ENCODE assay signal across 17 cellular contexts in the genomic region with DNA sequence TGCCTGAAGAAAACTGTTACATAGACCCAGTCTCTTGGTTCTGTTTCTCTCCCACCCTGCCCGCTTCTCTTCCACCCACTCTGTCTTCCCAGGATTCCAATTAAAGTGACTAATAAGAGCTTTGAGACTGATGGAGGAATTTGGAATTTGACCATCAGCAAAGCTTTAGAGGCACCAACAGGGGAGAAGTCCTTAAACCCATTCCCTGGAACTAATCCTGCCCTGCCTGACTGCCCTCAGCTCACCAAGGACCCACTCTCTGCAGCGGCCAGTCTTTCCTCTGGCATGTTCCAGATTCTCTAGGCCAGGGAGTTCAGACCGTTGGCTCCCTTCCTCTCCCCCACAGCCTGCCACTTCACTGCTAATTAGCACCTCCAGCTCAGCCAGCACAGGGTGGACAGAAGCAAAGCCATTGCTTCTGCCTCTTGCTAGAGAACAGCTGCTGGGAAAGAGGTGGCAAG. TPM values are rescaled to one million over a fixed set of nuclear protein-coding genes. Genes with fewer than 3 reads are reported as not detected.
A peak's percentile ranks its signal among the peaks of the same experiment; 100 is the strongest.
DNase-seq lines count a peak whose midpoint lies in the region; ATAC-seq, FAIRE-seq and TF ChIP-seq lines count a peak whose summit lies in the region.
"Had no signal": no experiment of that assay in that cellular context is flagged by ENCODE, and none has a peak within 500 bp of the region (broad histone marks: within the 10 kb centered on the region; RNA-seq: fewer than 3 reads in every experiment).

No MANE protein-coding gene starts in this region.

- H3K9me2 ChIP-seq in GM23248 (ENCODE audit: insufficient read depth), result no peaks in the 10 kb centered on the region

- no peak for FAIRE-seq in astrocyte (lab: Jason Lieb, UNC)

- CTCF ChIA-PET in Caco-2 (lab: Charles Lee), result no interaction called here

- peak overlapping the region; percentile 14 for H3K9ac ChIP-seq in GM23248
- H3K9ac ChIP-seq in astrocyte (ENCODE audit: low read length), result no peak overlapping the region

- POLR2A ChIA-PET in Caco-2 (lab: Charles Lee), result no interaction called here

- in situ Hi-C loops in GM23248 (cut with MboI), result loop anchor here (25.0 kb wide), 1 partner anchor 88 kb away; no protein-coding TSS in a partner anchor

- H3K27ac Mint-ChIP-seq in astrocyte (ENCODE audit: unreplicated experiment) (peak overlapping the region; percentile 60), Caco-2 (ENCODE audit: unreplicated experiment) (no peak overlapping the region)
- H3K27ac Mint-ChIP-seq: activated T-helper 17 cell treated with anti-CD3 and anti-CD28 coated beads, Interleukin-2, amount 50 U/mL, for 72 hours; CD14-positive monocyte; stimulated activated effector memory CD8-positive, alpha-beta T cell treated with anti-CD3 and anti-CD28 coated beads, Interleukin-12 subunit alpha, Interleukin-12 subunit beta, amount 100 ng/mL, for 72 hours had no signal

- H3K4me1 Mint-ChIP-seq in astrocyte (ENCODE audit: low read depth, unreplicated experiment) (peaks cover 43% of the 10 kb centered on the region), Caco-2 (ENCODE audit: low read depth, unreplicated experiment) (no peaks in the 10 kb centered on the region)
- H3K4me1 Mint-ChIP-seq: activated T-helper 17 cell treated with anti-CD3 and anti-CD28 coated beads, Interleukin-2, amount 50 U/mL, for 72 hours; stimulated activated effector memory CD8-positive, alpha-beta T cell treated with anti-CD3 and anti-CD28 coated beads, Interleukin-12 subunit alpha, Interleukin-12 subunit beta, amount 100 ng/mL, for 72 hours had no signal

- H3K27me3 Mint-ChIP-seq in astrocyte (ENCODE audit: low read depth, unreplicated experiment), result no peaks in the 10 kb centered on the region
- H3K27me3 Mint-ChIP-seq in Caco-2 (ENCODE audit: insufficient read depth, unreplicated experiment), result no peaks in the 10 kb centered on the region

- 0 to 9% methylated on average over 3 of the region's 3 CpGs for WGBS in GM23248 (ENCODE audit: low coverage in 1 of 2, low lambda C conversion rate in 2 of 2, missing lambda C conversion rate in 2 of 2), 2 experiments

- no peaks in the 10 kb centered on the region for H3K27me3 ChIP-seq in GM23248 (replicated peaks; ENCODE audit: insufficient read depth)
- no peaks in the 10 kb centered on the region for H3K27me3 ChIP-seq in astrocyte (ENCODE audit: insufficient read depth, low read length)
- no peaks in the 10 kb centered on the region for H3K27me3 ChIP-seq in Caco-2 (replicated peaks; ENCODE audit: control insufficient read depth, insufficient read depth, low read length)
- H3K27me3 ChIP-seq: breast epithelium had no signal

- no peaks in the 10 kb centered on the region for H3K9me3 ChIP-seq in GM23248 (ENCODE audit: low read depth)
- no peaks in the 10 kb centered on the region for H3K9me3 ChIP-seq in astrocyte (ENCODE audit: insufficient read depth, low read depth, low read length)
- H3K9me3 ChIP-seq in Caco-2, result no peaks in the 10 kb centered on the region
- H3K9me3 ChIP-seq: breast epithelium, psoas muscle had no signal

- H3K79me2 ChIP-seq in GM23248 (ENCODE audit: insufficient read depth) (peaks cover 83% of the 10 kb centered on the region), astrocyte (ENCODE audit: insufficient read depth, low read length) (peaks cover 27% of the 10 kb centered on the region)

- DNase-seq in GM23248 (peak; percentile 71), astrocyte (ENCODE audit: low read depth) (peak; percentile 85), left ventricle myocardium superior (no peak), retina (peak; percentile 48), Caco-2 (no peak), NOMO-1 treated with DMSO at 0.1 percent for 48 hours (lab: John Stamatoyannopoulos, UW; ENCODE audit: unreplicated experiment) (no peak), iPS-NIHi7 (ENCODE audit: extremely low spot score) (no peak), GM20000 (ENCODE audit: low spot score) (no peak)
- DNase-seq: erythroblast; NCI-H2029; psoas muscle; SHP77; stimulated activated CD4-positive, alpha-beta T cell treated with anti-CD3 and anti-CD28 coated beads, Interleukin-4, amount 100 ng/mL, for 24 hours had no signal

- no peaks in the 10 kb centered on the region for H3K9me3 Mint-ChIP-seq in astrocyte (ENCODE audit: unreplicated experiment)
- H3K9me3 Mint-ChIP-seq in Caco-2 (ENCODE audit: unreplicated experiment), result no peaks in the 10 kb centered on the region
- H3K9me3 Mint-ChIP-seq: activated T-helper 17 cell treated with anti-CD3 and anti-CD28 coated beads, Interleukin-2, amount 50 U/mL, for 72 hours; stimulated activated effector memory CD8-positive, alpha-beta T cell treated with anti-CD3 and anti-CD28 coated beads, Interleukin-12 subunit alpha, Interleukin-12 subunit beta, amount 100 ng/mL, for 72 hours had no signal

- peak; percentile 60 for ATAC-seq in left ventricle myocardium superior
- ATAC-seq: activated T-helper 17 cell treated with anti-CD3 and anti-CD28 coated beads, Interleukin-2, amount 50 U/mL, for 72 hours; psoas muscle; stimulated activated effector memory CD8-positive, alpha-beta T cell treated with anti-CD3 and anti-CD28 coated beads, Interleukin-12 subunit alpha, Interleukin-12 subunit beta, amount 100 ng/mL, for 72 hours had no signal

- H3K27ac ChIP-seq in GM23248 (peak overlapping the region; percentile 58), astrocyte (ENCODE audit: low read depth, low read length) (no peak overlapping the region)
- H3K27ac ChIP-seq: breast epithelium, psoas muscle had no signal

- intact Hi-C loops in left ventricle myocardium superior (cut with micrococcal nuclease) (no loop called here), Caco-2 (cut with micrococcal nuclease; ENCODE audit: unreplicated experiment) (no loop called here)

- TF ChIP-seq CTCF in astrocyte (IDR thresholded peaks at IDR 0.05; ENCODE audit: insufficient read depth, low read depth, low read length) (no peak), Caco-2 (IDR thresholded peaks at IDR 0.05; ENCODE audit: insufficient read depth in 1 of 2, low read depth in 1 of 2, low read length in 1 of 2, severe bottlenecking in 1 of 2, unreplicated experiment in 1 of 2) (no peak), GM20000 (IDR thresholded peaks at IDR 0.05; ENCODE audit: extremely low read depth, missing control alignments) (no peak)

- no TSS peak for BruUV-seq in Caco-2 (replicated peaks; lab: Mats Ljungman, UMichigan)

- H3K4me3 Mint-ChIP-seq in astrocyte (ENCODE audit: unreplicated experiment) (peak overlapping the region; percentile 60), Caco-2 (ENCODE audit: unreplicated experiment) (no peak overlapping the region)
- H3K4me3 Mint-ChIP-seq: activated T-helper 17 cell treated with anti-CD3 and anti-CD28 coated beads, Interleukin-2, amount 50 U/mL, for 72 hours; CD14-positive monocyte; stimulated activated effector memory CD8-positive, alpha-beta T cell treated with anti-CD3 and anti-CD28 coated beads, Interleukin-12 subunit alpha, Interleukin-12 subunit beta, amount 100 ng/mL, for 72 hours had no signal

- H3K4me1 ChIP-seq in GM23248 (ENCODE audit: insufficient read depth), result peaks cover 38% of the 10 kb centered on the region
- H3K4me1 ChIP-seq in astrocyte (ENCODE audit: insufficient read depth, low read length), result peaks cover 19% of the 10 kb centered on the region
- no peaks in the 10 kb centered on the region for H3K4me1 ChIP-seq in Caco-2
- H3K4me1 ChIP-seq: breast epithelium, psoas muscle had no signal

- H3K4me2 ChIP-seq in GM23248 (ENCODE audit: unreplicated experiment) (peak overlapping the region; percentile 62), astrocyte (ENCODE audit: low read length) (peak overlapping the region; percentile 53)

- H3K36me3 Mint-ChIP-seq in astrocyte (ENCODE audit: low read depth, unreplicated experiment), result peaks cover 18% of the 10 kb centered on the region
- H3K36me3 Mint-ChIP-seq in Caco-2 (ENCODE audit: insufficient read depth, unreplicated experiment), result no peaks in the 10 kb centered on the region
- H3K36me3 Mint-ChIP-seq: CD14-positive monocyte; stimulated activated effector memory CD8-positive, alpha-beta T cell treated with anti-CD3 and anti-CD28 coated beads, Interleukin-12 subunit alpha, Interleukin-12 subunit beta, amount 100 ng/mL, for 72 hours had no signal

- H4K20me1 ChIP-seq in GM23248 (ENCODE audit: insufficient read depth) (no peaks in the 10 kb centered on the region), astrocyte (ENCODE audit: insufficient read depth, low read length) (peaks cover 5% of the 10 kb centered on the region)

- H3K4me3 ChIP-seq in GM23248, result peak overlapping the region; percentile 45
- no peak overlapping the region for H3K4me3 ChIP-seq in astrocyte (ENCODE audit: insufficient read depth, low read depth, low read length)
- H3K4me3 ChIP-seq in Caco-2 (ENCODE audit: low read depth, low read length), result no peak overlapping the region
- H3K4me3 ChIP-seq: breast epithelium, psoas muscle had no signal

- H3F3A ChIP-seq in GM23248 (ENCODE audit: insufficient read depth), result peaks cover 32% of the 10 kb centered on the region; the same call in 1 of the 2 replicates

- H2AFZ ChIP-seq in GM23248 (peak overlapping the region; percentile 30), astrocyte (ENCODE audit: low read depth, low read length) (no peak overlapping the region)

- no peaks in the 10 kb centered on the region for H3K36me3 ChIP-seq in GM23248 (ENCODE audit: low read depth)
- no peaks in the 10 kb centered on the region for H3K36me3 ChIP-seq in astrocyte (ENCODE audit: insufficient read depth, low read length)
- H3K36me3 ChIP-seq in Caco-2 (ENCODE audit: control insufficient read depth, insufficient read depth, low read length), result no peaks in the 10 kb centered on the region
- H3K36me3 ChIP-seq: breast epithelium had no signal

RNA-seq across cellular contexts. Expression of a gene that starts 23.9 kb away (rescaled TPM):
- 37.6 and 39.8 TPM in 2 replicates for total RNA-seq in GM23248 (2014; rRNA removed; shearing (Covaris generic))
- polyA plus RNA-seq in GM23248 (2016; fragmentation: Nextera tagmentation; extraction: Ambion mirVana), result 12.5 TPM in 2 replicates
- total RNA-seq in astrocyte (61.7 and 63.1 TPM in 2 replicates), left ventricle myocardium superior (2.7 TPM), Caco-2 (2022) (2.7 and 3.4 TPM in 2 replicates)

Comparison
In these comparisons a context has a peak if more than half of its experiments do, and no peak if none do; other contexts are left out.
1. DNase-seq: peak in GM23248 (single experiment), astrocyte (single experiment) and retina (single experiment); none in left ventricle myocardium superior (single experiment), Caco-2 (0 of 2), NOMO-1 treated with DMSO at 0.1 percent for 48 hours (single experiment), iPS-NIHi7 (single experiment) and GM20000 (single experiment).